30 cellular contexts compared by ENCODE assay signal in the genomic region with DNA sequence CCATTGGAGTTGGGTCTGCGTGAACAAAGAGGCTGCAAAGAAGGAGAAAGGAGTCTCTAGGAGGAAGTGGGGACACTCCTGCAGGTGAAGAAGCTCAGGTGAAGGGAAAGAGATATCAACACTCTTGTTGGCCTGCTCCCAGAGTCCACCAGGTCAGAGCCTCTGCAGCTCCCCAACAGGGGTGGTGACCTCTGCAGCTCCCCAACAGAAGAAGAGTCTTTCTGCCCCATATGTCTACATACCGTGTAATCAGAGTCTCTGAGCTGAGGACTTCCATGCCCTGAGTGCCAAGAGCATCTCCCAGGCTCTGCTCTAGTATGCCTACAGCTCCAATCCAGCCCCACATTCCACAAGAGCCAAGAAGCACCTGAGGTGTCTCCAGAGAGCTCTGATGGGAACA.
"Had no signal": no experiment of that assay in that cellular context is flagged by ENCODE, and none has a peak within 500 bp of the region (broad histone marks: within the 10 kb centered on the region; RNA-seq: fewer than 3 reads in every experiment).

No MANE protein-coding gene starts in this region.

- H3K36me3 Mint-ChIP-seq: naive thymus-derived CD8-positive, alpha-beta T cell; natural killer cell treated with Interleukin-12 subunit alpha and Interleukin-12 subunit beta and Interleukin-15 and Interleukin-18, amount 100 ng/mL, for 72 hours; neural progenitor cell; stimulated activated effector memory CD8-positive, alpha-beta T cell treated with anti-CD3 and anti-CD28 coated beads, Interleukin-12 subunit alpha, Interleukin-12 subunit beta, amount 100 ng/mL, for 72 hours; type B pancreatic cell had no signal

- H3K27ac Mint-ChIP-seq: naive thymus-derived CD8-positive, alpha-beta T cell; natural killer cell treated with Interleukin-12 subunit alpha and Interleukin-12 subunit beta and Interleukin-15 and Interleukin-18, amount 100 ng/mL, for 72 hours; nephron progenitor cell; neural progenitor cell; progenitor cell of endocrine pancreas; stimulated activated effector memory CD8-positive, alpha-beta T cell treated with anti-CD3 and anti-CD28 coated beads, Interleukin-12 subunit alpha, Interleukin-12 subunit beta, amount 100 ng/mL, for 72 hours; type B pancreatic cell had no signal

- H3K27me3 Mint-ChIP-seq: natural killer cell treated with Interleukin-12 subunit alpha and Interleukin-12 subunit beta and Interleukin-15 and Interleukin-18, amount 100 ng/mL, for 72 hours; progenitor cell of endocrine pancreas had no signal

- H3K27me3 ChIP-seq: neural progenitor cell, ovary, right lobe of liver, sigmoid colon, suprapubic skin, testis, tibial artery, transverse colon, upper lobe of right lung, uterus had no signal

- H3K4me1 ChIP-seq: neural progenitor cell, parathyroid adenoma, psoas muscle, right lobe of liver, sigmoid colon, suprapubic skin, testis, tibial artery, transverse colon, upper lobe of right lung, uterus had no signal

- DNase-seq: naive thymus-derived CD8-positive, alpha-beta T cell; nephron progenitor cell; occipital lobe; ovary; posterior cingulate gyrus; psoas muscle; right cardiac atrium; right lobe of liver; sigmoid colon; small intestine; stimulated activated CD4-positive, alpha-beta T cell treated with anti-CD3 and anti-CD28 coated beads, Interleukin-15, amount 100 ng/mL, for 24 hours; stimulated activated CD4-positive, alpha-beta T cell treated with anti-CD3 and anti-CD28 coated beads, Interleukin-2, amount 100 ng/mL, for 24 hours; stimulated activated CD4-positive, alpha-beta T cell treated with anti-CD3 and anti-CD28 coated beads, Interleukin-2, amount 100 ng/mL, for 48 hours; stimulated activated CD4-positive, alpha-beta T cell treated with anti-CD3 and anti-CD28 coated beads, Interleukin-4, amount 100 ng/mL, for 24 hours; stimulated activated naive CD4-positive, alpha-beta T cell; stimulated activated naive CD8-positive, alpha-beta T cell treated with anti-CD3 and anti-CD28 coated beads, Interleukin-15, amount 100 ng/mL, for 72 hours; stimulated activated naive CD8-positive, alpha-beta T cell treated with anti-CD3 and anti-CD28 coated beads, Interleukin-15, Interleukin-2, amounts not matched to agents 100 U/mL and 50 U/mL, for 24 hours; substantia nigra; testis; tibial artery; transverse colon; upper lobe of right lung; uterus had no signal

- ATAC-seq: naive thymus-derived CD8-positive, alpha-beta T cell; natural killer cell treated with Interleukin-12 subunit alpha and Interleukin-12 subunit beta and Interleukin-15 and Interleukin-18, amount 100 ng/mL, for 72 hours; psoas muscle; right cardiac atrium; right lobe of liver; stimulated activated naive CD8-positive, alpha-beta T cell treated with anti-CD3 and anti-CD28 coated beads, Interleukin-15, amount 100 ng/mL, for 72 hours; stimulated activated naive CD8-positive, alpha-beta T cell treated with anti-CD3 and anti-CD28 coated beads, Interleukin-15, Interleukin-2, amounts not matched to agents 100 U/mL and 50 U/mL, for 24 hours; upper lobe of right lung had no signal

- H2AFZ ChIP-seq: neural progenitor cell, parathyroid adenoma had no signal

- H3K9me3 Mint-ChIP-seq: nephron progenitor cell; neural progenitor cell; stimulated activated effector memory CD8-positive, alpha-beta T cell treated with anti-CD3 and anti-CD28 coated beads, Interleukin-12 subunit alpha, Interleukin-12 subunit beta, amount 100 ng/mL, for 72 hours; type B pancreatic cell had no signal

- H3K27ac ChIP-seq: neural progenitor cell, ovary, parathyroid adenoma, psoas muscle, right lobe of liver, sigmoid colon, suprapubic skin, testis, tibial artery, transverse colon, upper lobe of right lung, uterus had no signal

- H3K36me3 ChIP-seq: neural progenitor cell, ovary, right lobe of liver, sigmoid colon, suprapubic skin, tibial artery, transverse colon, upper lobe of right lung, uterus had no signal

- H3K9ac ChIP-seq: neural progenitor cell, parathyroid adenoma had no signal

- H3K4me3 ChIP-seq: neural progenitor cell, ovary, psoas muscle, right lobe of liver, sigmoid colon, suprapubic skin, testis, tibial artery, transverse colon, upper lobe of right lung, uterus had no signal

- H3K4me3 Mint-ChIP-seq: naive thymus-derived CD8-positive, alpha-beta T cell; natural killer cell treated with Interleukin-12 subunit alpha and Interleukin-12 subunit beta and Interleukin-15 and Interleukin-18, amount 100 ng/mL, for 72 hours; nephron progenitor cell; neural progenitor cell; stimulated activated effector memory CD8-positive, alpha-beta T cell treated with anti-CD3 and anti-CD28 coated beads, Interleukin-12 subunit alpha, Interleukin-12 subunit beta, amount 100 ng/mL, for 72 hours; stimulated activated naive CD8-positive, alpha-beta T cell treated with anti-CD3 and anti-CD28 coated beads, Interleukin-15, amount 100 ng/mL, for 72 hours; type B pancreatic cell had no signal

- H3K9me3 ChIP-seq: ovary, psoas muscle, right lobe of liver, sigmoid colon, suprapubic skin, testis, tibial artery, transverse colon, upper lobe of right lung, uterus had no signal

- H3K4me2 ChIP-seq: neural progenitor cell had no signal

- H3K4me1 Mint-ChIP-seq: naive thymus-derived CD8-positive, alpha-beta T cell; nephron progenitor cell; stimulated activated effector memory CD8-positive, alpha-beta T cell treated with anti-CD3 and anti-CD28 coated beads, Interleukin-12 subunit alpha, Interleukin-12 subunit beta, amount 100 ng/mL, for 72 hours; stimulated activated naive CD8-positive, alpha-beta T cell treated with anti-CD3 and anti-CD28 coated beads, Interleukin-15, amount 100 ng/mL, for 72 hours had no signal
